In genomic region chr3:38649500-38650247, GRCh38 we compare ENCODE assay signal across 8 cellular contexts. TPM values are rescaled to one million over a fixed set of nuclear protein-coding genes. Genes with fewer than 3 reads are reported as not detected.
DNase-seq lines count a peak whose midpoint lies in the region; ATAC-seq, FAIRE-seq and TF ChIP-seq lines count a peak whose summit lies in the region.

TSS of gene SCN5A (minus strand) at chr3:38649687. CDS start at chr3:38633307, 16,380 bp downstream.

- no peaks in the 10 kb centered on the region for H3K36me3 Mint-ChIP-seq in T-cell

- TF ChIP-seq RAD21 in GM12878 (IDR thresholded peaks at IDR 0.05; ENCODE audit: insufficient read depth, low read depth, low read length), result no peak

- no peak for FAIRE-seq in GM12878 (lab: Jason Lieb, UNC)

- no peak within 1 kb of the TSS for H3K9ac ChIP-seq in GM12878 (ENCODE audit: control insufficient read depth, insufficient read depth, low read length)

- H3K9me3 Mint-ChIP-seq in T-cell, result no peaks in the 10 kb centered on the region

- H3K27ac ChIP-seq in GM12878 (ENCODE audit: control insufficient read depth, insufficient read depth), result no peak within 1 kb of the TSS

- H3K4me1 Mint-ChIP-seq in T-cell, result peaks cover 4 to 9% (median 5%) of the 10 kb centered on the region in 3 donors

- H3K27me3 Mint-ChIP-seq in T-cell, result peaks cover 8 to 18% of the 10 kb centered on the region in 2 donors

- TF ChIP-seq POLR2A in GM12878 (IDR thresholded peaks at IDR 0.05; ENCODE audit: low read depth, low read length), result no peak

- RAD21 ChIA-PET in GM12878 (lab: Charles Lee; ENCODE audit: unreplicated experiment), result no interaction called here

- no TSS peak for BruUV-seq in GM12878 (replicated peaks; lab: Mats Ljungman, UMichigan)

- H3K4me1 ChIP-seq in GM12878 (ENCODE audit: control insufficient read depth, insufficient read depth, low read length), result no peaks in the 10 kb centered on the region; the same call in 1 of the 2 replicates

- TF ChIP-seq EP300 in GM12878 (IDR thresholded peaks at IDR 0.05; ENCODE audit: borderline replicate concordance in 1 of 2, control insufficient read depth in 1 of 2, low read depth in 2 of 2, low read length in 2 of 2), result no peak

- 0 out of 2 replicates have a peak, but pooled peaks cover 2% of the 10 kb centered on the region for H4K20me1 ChIP-seq in GM12878 (ENCODE audit: control insufficient read depth, insufficient read depth)

- TF ChIP-seq CTCF in GM10266 (IDR thresholded peaks at IDR 0.05; ENCODE audit: control insufficient read depth, insufficient read depth, low read depth, missing control alignments), result no peak
- no peak for TF ChIP-seq CTCF in GM12878 (IDR thresholded peaks at IDR 0.05 in 2 of 3, conservative IDR thresholded peaks at IDR 0.05 in 1 of 3; ENCODE audit: control insufficient read depth in 2 of 3, extremely low read depth in 1 of 3, insufficient read depth in 1 of 3, low read depth in 3 of 3, low read length in 3 of 3)

- CTCF ChIA-PET in T-cell (lab: Charles Lee) (no interaction called here), GM12878 (lab: Yijun Ruan, JAX) (no interaction called here)

- H3K36me3 ChIP-seq in GM12878 (ENCODE audit: control insufficient read depth in 2 of 2, insufficient read depth in 2 of 2, low read length in 1 of 2), result no peaks in the 10 kb centered on the region

- POLR2A ChIA-PET in T-cell (lab: Charles Lee) (no interaction called here), GM12878 (lab: Charles Lee) (no interaction called here)

- H3K27me3 ChIP-seq in GM12878 (replicated peaks in 1 of 2; ENCODE audit: control insufficient read depth in 2 of 2, insufficient read depth in 2 of 2, low read length in 1 of 2), result peaks cover 8 to 12% of the 10 kb centered on the region in 2 experiments; a peak in 3 of 4 replicates

- DNase-seq in GM10266 (ENCODE audit: extremely low spot score) (peak; percentile 84), T-cell (peak in 21 of 34 experiments; percentile 14 to 53 (median 26)), GM12878 (ENCODE audit: low read depth, low spot score) (no peak), islet precursor cell (peak; percentile 82), epidermal melanocyte (ENCODE audit: insufficient read length, low spot score) (no peak)
- DNase-seq in stimulated activated CD4-positive, alpha-beta T cell treated with anti-CD3 and anti-CD28 coated beads, Interleukin-15, amount 100 ng/mL, for 24 hours, result peak; percentile 68

- in situ Hi-C loops in GM12878 (cut with MboI), result loop anchor here (5.0 kb wide), 1 partner anchor 127 kb away; no protein-coding TSS in a partner anchor

- H3K9me3 ChIP-seq in GM12878 (replicated peaks; ENCODE audit: control insufficient read depth, insufficient read depth, low read length), result no peaks in the 10 kb centered on the region; the same call in 2 of the 3 replicates

- intact Hi-C loops in GM12878 (cut with micrococcal nuclease; ENCODE audit: unreplicated experiment), result loop anchor here (5.0 to 10.0 kb wide), 4 partner anchors 155 to 383 kb away; partner anchors contain the start of gene EXOG

- H3K4me3 ChIP-seq in GM12878, result no peak within 1 kb of the TSS

- peak within 1 kb of the TSS in 1 of 2 donors; percentile 30 for H3K27ac Mint-ChIP-seq in T-cell

- peak; percentile 62 for ATAC-seq in HG03103 (IDR thresholded peaks at IDR 0.05; ENCODE audit: low read depth, unreplicated experiment)
- ATAC-seq in T-cell (replicated peaks in 1 of 4), result peak; percentile 77 to 87 (median 84)
- peak; percentile 70 for ATAC-seq in GM12878
- ATAC-seq in GM18861 (IDR thresholded peaks at IDR 0.05; ENCODE audit: unreplicated experiment), result no peak

- peak within 1 kb of the TSS in 2 of 3 donors; percentile 70 to 71 for H3K4me3 Mint-ChIP-seq in T-cell

- no peaks in the 10 kb centered on the region for H3K79me2 ChIP-seq in GM12878 (ENCODE audit: control insufficient read depth, insufficient read depth, low read length)

- peak within 1 kb of the TSS; percentile 58 for H3K4me2 ChIP-seq in GM12878 (ENCODE audit: control insufficient read depth, insufficient read depth)

- H2AFZ ChIP-seq in GM12878 (ENCODE audit: control insufficient read depth, low read depth, low read length), result no peak within 1 kb of the TSS

- SMC1A ChIA-PET in GM12878 (lab: Charles Lee; ENCODE audit: uncharacterized antibody, unreplicated experiment), result no interaction called here

- 4% methylated on average over 39 of the region's 76 CpGs for WGBS in GM12878 (ENCODE audit: insufficient coverage, insufficient replicate concordance, low lambda C conversion rate, missing lambda C conversion rate)

TF ChIP-seq in GM12878, 131 proteins besides CTCF, POLR2A, EP300 and RAD21:
- no peak for TF ChIP-seq MYC (IDR thresholded peaks at IDR 0.05; ENCODE audit: insufficient read depth, insufficient read length, insufficient replicate concordance, low read length, severe bottlenecking)
- TF ChIP-seq, protein P1, sequence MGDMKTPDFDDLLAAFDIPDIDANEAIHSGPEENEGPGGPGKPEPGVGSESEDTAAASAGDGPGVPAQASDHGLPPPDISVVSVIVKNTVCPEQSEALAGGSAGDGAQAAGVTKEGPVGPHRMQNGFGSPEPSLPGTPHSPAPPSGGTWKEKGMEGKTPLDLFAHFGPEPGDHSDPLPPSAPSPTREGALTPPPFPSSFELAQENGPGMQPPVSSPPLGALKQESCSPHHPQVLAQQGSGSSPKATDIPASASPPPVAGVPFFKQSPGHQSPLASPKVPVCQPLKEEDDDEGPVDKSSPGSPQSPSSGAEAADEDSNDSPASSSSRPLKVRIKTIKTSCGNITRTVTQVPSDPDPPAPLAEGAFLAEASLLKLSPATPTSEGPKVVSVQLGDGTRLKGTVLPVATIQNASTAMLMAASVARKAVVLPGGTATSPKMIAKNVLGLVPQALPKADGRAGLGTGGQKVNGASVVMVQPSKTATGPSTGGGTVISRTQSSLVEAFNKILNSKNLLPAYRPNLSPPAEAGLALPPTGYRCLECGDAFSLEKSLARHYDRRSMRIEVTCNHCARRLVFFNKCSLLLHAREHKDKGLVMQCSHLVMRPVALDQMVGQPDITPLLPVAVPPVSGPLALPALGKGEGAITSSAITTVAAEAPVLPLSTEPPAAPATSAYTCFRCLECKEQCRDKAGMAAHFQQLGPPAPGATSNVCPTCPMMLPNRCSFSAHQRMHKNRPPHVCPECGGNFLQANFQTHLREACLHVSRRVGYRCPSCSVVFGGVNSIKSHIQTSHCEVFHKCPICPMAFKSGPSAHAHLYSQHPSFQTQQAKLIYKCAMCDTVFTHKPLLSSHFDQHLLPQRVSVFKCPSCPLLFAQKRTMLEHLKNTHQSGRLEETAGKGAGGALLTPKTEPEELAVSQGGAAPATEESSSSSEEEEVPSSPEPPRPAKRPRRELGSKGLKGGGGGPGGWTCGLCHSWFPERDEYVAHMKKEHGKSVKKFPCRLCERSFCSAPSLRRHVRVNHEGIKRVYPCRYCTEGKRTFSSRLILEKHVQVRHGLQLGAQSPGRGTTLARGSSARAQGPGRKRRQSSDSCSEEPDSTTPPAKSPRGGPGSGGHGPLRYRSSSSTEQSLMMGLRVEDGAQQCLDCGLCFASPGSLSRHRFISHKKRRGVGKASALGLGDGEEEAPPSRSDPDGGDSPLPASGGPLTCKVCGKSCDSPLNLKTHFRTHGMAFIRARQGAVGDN (IDR thresholded peaks at IDR 0.05), result no peak
- TF ChIP-seq SP1 (IDR thresholded peaks at IDR 0.05; ENCODE audit: low read depth, low read length), result no peak
- no peak for TF ChIP-seq SIX5 (IDR thresholded peaks at IDR 0.05; ENCODE audit: low read depth, low read length, severe bottlenecking)
- no peak for TF ChIP-seq SMC3 (IDR thresholded peaks at IDR 0.05; ENCODE audit: borderline replicate concordance, low read length)
- TF ChIP-seq BHLHE40 (IDR thresholded peaks at IDR 0.05; ENCODE audit: borderline replicate concordance in 1 of 2, low read depth in 2 of 2, low read length in 1 of 2), result peak in 1 of 2 experiments; percentile 54; a peak in 2 of 4 replicates

RNA-seq across cellular contexts. Expression of gene SCN5A, which starts in this region (rescaled TPM):
- under 1 TPM in 3 of 5 donors, not detected in 2; 0.12 to 0.47 (median 0.23) TPM for total RNA-seq in T-cell
- not detected in 2 replicates for total RNA-seq in GM12878 (2013; cell fraction: nucleolus; rRNA removed)
- not detected in 2 replicates for total RNA-seq in GM12878 (2014; rRNA removed)
- total RNA-seq in GM12878 (2014; rRNA removed; fragmentation: Illumina TruSeq; extraction: Trizol), result not detected in 2 replicates
- total RNA-seq in GM12878 (2021), result not detected in 2 replicates
- polyA plus RNA-seq in GM12878 (2011; ENCODE audit: low read depth), result not detected
- polyA plus RNA-seq in GM12878 (2011; rRNA removed), result not detected in 2 replicates
- polyA plus RNA-seq in GM12878 (2011; cell fraction: cytosol; rRNA removed), result not detected in 2 replicates
- not detected in 2 replicates for polyA plus RNA-seq in GM12878 (2011; cell fraction: nucleus; rRNA removed)
- not detected in 2 replicates for polyA plus RNA-seq in GM12878 (2012)
- not detected in 2 replicates for polyA plus RNA-seq in GM12878 (2014; fragmentation: Illumina TruSeq; extraction: Trizol)
- not detected for polyA plus RNA-seq in GM12878 (2014; fragmentation: Nextera tagmentation; extraction: Ambion mirVana)
- not detected in 2 replicates for polyA plus RNA-seq in GM12878 (2014; rRNA removed)
- not detected for polyA plus RNA-seq in GM12878 (2016; fragmentation: Nextera tagmentation; extraction: Ambion mirVana)
- not detected in 2 replicates for polyA minus RNA-seq in GM12878 (2011; rRNA and poly(A)+ RNA removed)
- polyA minus RNA-seq in GM12878 (2011; cell fraction: cytosol; rRNA and poly(A)+ RNA removed), result not detected in 2 replicates
- not detected in 2 replicates for polyA minus RNA-seq in GM12878 (2011; cell fraction: nucleus; rRNA and poly(A)+ RNA removed)

Comparison
In these comparisons a context has a peak if more than half of its experiments do, and no peak if none do; other contexts are left out.
1. Peak in DNase-seq and ATAC-seq in T-cell; RNA of the gene not detected or under 1 TPM.
2. Peak in ATAC-seq and H3K4me2 ChIP-seq in GM12878; RNA of the gene not detected or under 1 TPM.
3. DNase-seq: peak in GM10266 (single experiment), islet precursor cell (single experiment) and stimulated activated CD4-positive, alpha-beta T cell treated with anti-CD3 and anti-CD28 coated beads, Interleukin-15, amount 100 ng/mL, for 24 hours (single experiment); none in GM12878 (single experiment) and epidermal melanocyte (single experiment).